Comparison of ENCODE assay signal across 24 cellular contexts in genomic region chr21:32467291-32467690, GRCh38. TPM values are rescaled to one million over a fixed set of nuclear protein-coding genes. Genes with fewer than 3 reads are reported as not detected.
"Had no signal": no experiment of that assay in that cellular context is flagged by ENCODE, and none has a peak within 500 bp of the region (broad histone marks: within the 10 kb centered on the region; RNA-seq: fewer than 3 reads in every experiment).

No MANE protein-coding gene starts in this region.

- H3K36me3 Mint-ChIP-seq: activated naive CD4-positive, alpha-beta T cell treated with anti-CD3 and anti-CD28 coated beads, Interleukin-2, amount 10 ng/mL, durations not matched to agents 7 days and 5 days had no signal

- H3K27me3 ChIP-seq: brain microvascular endothelial cell, cardiac muscle cell had no signal

- H3K27ac Mint-ChIP-seq: activated CD4-positive, alpha-beta T cell treated with anti-CD3 and anti-CD28 coated beads for 36 hours; activated CD8-positive, alpha-beta T cell treated with anti-CD3 and anti-CD28 coated beads for 36 hours; activated naive CD4-positive, alpha-beta T cell treated with anti-CD3 and anti-CD28 coated beads, Interleukin-2, amount 10 ng/mL, durations not matched to agents 7 days and 5 days; activated naive CD8-positive, alpha-beta T cell treated with anti-CD3 and anti-CD28 coated beads for 36 hours; activated T-cell treated with anti-CD3 and anti-CD28 coated beads, Interleukin-2, amount 50 U/mL, for 72 hours; activated T-helper 2 cell treated with anti-CD3 and anti-CD28 coated beads, Interferon-gamma antibody, Interleukin-2, Interleukin-4, amounts not matched to agents 10 μg/mL and 5 μg/mL and 100 μg/mL, durations not matched to agents 14 hours and 24 hours and 36 hours; T-cell had no signal

- H3K36me3 ChIP-seq: brain microvascular endothelial cell, cardiac muscle cell had no signal

- H3K4me3 Mint-ChIP-seq: activated CD4-positive, alpha-beta T cell treated with anti-CD3 and anti-CD28 coated beads for 36 hours; activated CD8-positive, alpha-beta T cell treated with anti-CD3 and anti-CD28 coated beads for 36 hours; activated naive CD4-positive, alpha-beta T cell treated with anti-CD3 and anti-CD28 coated beads, Interleukin-2, amount 10 ng/mL, durations not matched to agents 7 days and 5 days; activated naive CD8-positive, alpha-beta T cell treated with anti-CD3 and anti-CD28 coated beads for 36 hours; activated T-cell treated with anti-CD3 and anti-CD28 coated beads, Interleukin-2, amount 50 U/mL, for 72 hours; T-cell had no signal

- H3K4me3 ChIP-seq: cardiac muscle cell had no signal

- H3K9me3 Mint-ChIP-seq: activated CD8-positive, alpha-beta T cell treated with anti-CD3 and anti-CD28 coated beads for 36 hours; activated naive CD4-positive, alpha-beta T cell treated with anti-CD3 and anti-CD28 coated beads, Interleukin-2, amount 10 ng/mL, durations not matched to agents 7 days and 5 days; activated naive CD8-positive, alpha-beta T cell treated with anti-CD3 and anti-CD28 coated beads for 36 hours; activated T-cell treated with anti-CD3 and anti-CD28 coated beads, Interleukin-2, amount 50 U/mL, for 72 hours; activated T-helper 2 cell treated with anti-CD3 and anti-CD28 coated beads, Interferon-gamma antibody, Interleukin-2, Interleukin-4, amounts not matched to agents 10 μg/mL and 5 μg/mL and 100 μg/mL, durations not matched to agents 14 hours and 24 hours and 36 hours; T-cell had no signal

- ATAC-seq: activated CD4-positive, alpha-beta T cell treated with anti-CD3 and anti-CD28 coated beads for 36 hours; activated CD8-positive, alpha-beta T cell treated with anti-CD3 and anti-CD28 coated beads for 36 hours; activated T-cell treated with anti-CD3 and anti-CD28 coated beads, Interleukin-2, amount 50 U/mL, for 72 hours; T-cell had no signal

- H3K4me1 Mint-ChIP-seq: activated naive CD4-positive, alpha-beta T cell treated with anti-CD3 and anti-CD28 coated beads, Interleukin-2, amount 10 ng/mL, durations not matched to agents 7 days and 5 days; activated naive CD8-positive, alpha-beta T cell treated with anti-CD3 and anti-CD28 coated beads for 36 hours; T-cell had no signal

- H3K27ac ChIP-seq: brain microvascular endothelial cell, cardiac muscle cell, VCaP had no signal

- DNase-seq: activated CD4-positive, alpha-beta T cell treated with anti-CD3 and anti-CD28 coated beads for 36 hours; activated CD8-positive, alpha-beta memory T cell treated with anti-CD3 and anti-CD28 coated beads, Interleukin-2, amount 50 U/mL, for 4 hours; activated CD8-positive, alpha-beta T cell treated with anti-CD3 and anti-CD28 coated beads for 36 hours; activated gamma-delta T cell treated with Interleukin-2 at 50 U/mL for 16 hours; activated naive CD4-positive, alpha-beta T cell treated with anti-CD3 and anti-CD28 coated beads, Interleukin-2, amount 10 ng/mL, durations not matched to agents 7 days and 5 days; activated naive CD8-positive, alpha-beta T cell treated with anti-CD3 and anti-CD28 coated beads for 36 hours; activated T-cell treated with anti-CD3 and anti-CD28 coated beads, Interleukin-2, amount 50 U/mL, for 72 hours; brain microvascular endothelial cell; NCI-H1092; NCI-H1417; NCI-H1930; NCI-H2171; NCI-H2227 treated with DMSO at 0.1 percent for 48 hours; NCI-H446 treated with DMSO at 0.1 percent for 48 hours; NCI-H524 treated with DMSO at 0.1 percent for 48 hours; NCI-H748 treated with DMSO at 0.1 percent for 48 hours; SIG-M5; T-cell; T-helper 2 cell; T1000 had no signal

- H3K27me3 Mint-ChIP-seq: activated CD4-positive, alpha-beta T cell treated with anti-CD3 and anti-CD28 coated beads for 36 hours; activated CD8-positive, alpha-beta T cell treated with anti-CD3 and anti-CD28 coated beads for 36 hours; activated naive CD4-positive, alpha-beta T cell treated with anti-CD3 and anti-CD28 coated beads, Interleukin-2, amount 10 ng/mL, durations not matched to agents 7 days and 5 days; activated naive CD8-positive, alpha-beta T cell treated with anti-CD3 and anti-CD28 coated beads for 36 hours; T-cell had no signal

RNA-seq across cellular contexts. Expression of gene EVA1C, which starts 54.8 kb away (rescaled TPM):
- total RNA-seq: OCI-LY7 had no signal
- polyA plus RNA-seq: cardiac muscle cell had no signal
